In the genomic region with DNA sequence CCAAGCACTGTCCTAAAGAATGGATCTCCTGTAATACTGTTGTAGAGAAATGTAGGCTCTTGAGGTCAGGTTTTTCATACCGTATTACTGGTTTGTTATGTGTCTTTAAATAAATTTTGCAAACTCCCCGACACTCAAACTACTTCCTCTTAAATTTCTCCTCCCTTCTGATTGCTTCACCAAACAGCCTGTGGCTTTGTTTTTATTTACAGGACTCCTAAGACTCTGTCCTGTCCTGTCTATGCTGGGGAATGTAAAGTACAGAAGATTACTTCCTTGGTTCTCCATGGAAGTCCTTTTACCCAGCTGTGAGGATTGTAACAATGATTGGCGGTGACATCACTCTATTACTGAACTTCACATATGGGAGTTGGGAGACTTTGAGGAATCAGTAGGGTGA, we compare ENCODE assay signal across 21 cellular contexts.
"Had no signal": no experiment of that assay in that cellular context is flagged by ENCODE, and none has a peak within 500 bp of the region (broad histone marks: within the 10 kb centered on the region; RNA-seq: fewer than 3 reads in every experiment).

No MANE protein-coding gene starts in this region.

- H3K27ac Mint-ChIP-seq: endodermal cell; memory B cell; naive B cell; stimulated activated naive B cell treated with anti-CD40 and anti-IgM and Interleukin-4, amounts not matched to agents 10 μg/mL and 1 μg/mL and 100 μg/mL, for 72 hours; stimulated activated naive CD8-positive, alpha-beta T cell treated with anti-CD3 and anti-CD28 coated beads, Interleukin-15, amount 100 ng/mL, for 72 hours had no signal

- H3K4me3 ChIP-seq: coronary artery, heart right ventricle, left lung, lower lobe of right lung, ovary, right atrium auricular region, sigmoid colon, skin epidermis, testis, tibial nerve, upper lobe of right lung, vagina had no signal

- H3K4me1 ChIP-seq: heart right ventricle, left lung, lower lobe of right lung, right atrium auricular region, upper lobe of right lung, vagina had no signal

- H3K36me3 ChIP-seq: heart right ventricle, left lung, lower lobe of right lung, ovary, right atrium auricular region, sigmoid colon, tibial nerve, upper lobe of right lung, vagina had no signal

- H3K4me1 Mint-ChIP-seq: memory B cell; naive B cell; stimulated activated naive B cell treated with anti-CD40 and anti-IgM and Interleukin-4, amounts not matched to agents 10 μg/mL and 1 μg/mL and 100 μg/mL, for 72 hours; stimulated activated naive CD8-positive, alpha-beta T cell treated with anti-CD3 and anti-CD28 coated beads, Interleukin-15, amount 100 ng/mL, for 72 hours had no signal

- H3K27me3 Mint-ChIP-seq: memory B cell; naive B cell; stimulated activated naive B cell treated with anti-CD40 and anti-IgM and Interleukin-4, amounts not matched to agents 10 μg/mL and 1 μg/mL and 100 μg/mL, for 72 hours had no signal

- H3K27me3 ChIP-seq: left lung, ovary, right atrium auricular region, sigmoid colon, testis, tibial nerve, upper lobe of right lung, vagina had no signal

- DNase-seq: effector CD4-positive, alpha-beta T cell; endodermal cell; heart right ventricle; hypothalamus; left lung; lower lobe of right lung; naive B cell; ovary; sigmoid colon; stimulated activated CD4-positive, alpha-beta T cell treated with anti-CD3 and anti-CD28 coated beads, Interleukin-2, amount 100 ng/mL, for 24 hours; stimulated activated CD4-positive, alpha-beta T cell treated with anti-CD3 and anti-CD28 coated beads, Interleukin-4, amount 100 ng/mL, for 4 hours; stimulated activated naive B cell treated with anti-CD40 and anti-IgM and Interleukin-4, amounts not matched to agents 10 μg/mL and 1 μg/mL and 100 μg/mL, for 72 hours; stimulated activated naive CD8-positive, alpha-beta T cell treated with anti-CD3 and anti-CD28 coated beads, Interleukin-15, amount 100 ng/mL, for 72 hours; testis; upper lobe of right lung had no signal

- H3K27ac ChIP-seq: coronary artery, heart right ventricle, left lung, lower lobe of right lung, ovary, right atrium auricular region, sigmoid colon, skin epidermis, testis, upper lobe of right lung, vagina had no signal

- ATAC-seq: heart right ventricle; left lung; lower lobe of right lung; stimulated activated naive B cell treated with anti-CD40 and anti-IgM and Interleukin-4, amounts not matched to agents 10 μg/mL and 1 μg/mL and 100 μg/mL, for 72 hours; stimulated activated naive CD8-positive, alpha-beta T cell treated with anti-CD3 and anti-CD28 coated beads, Interleukin-15, amount 100 ng/mL, for 72 hours; upper lobe of right lung had no signal

- H3K4me3 Mint-ChIP-seq: endodermal cell; memory B cell; naive B cell; stimulated activated naive B cell treated with anti-CD40 and anti-IgM and Interleukin-4, amounts not matched to agents 10 μg/mL and 1 μg/mL and 100 μg/mL, for 72 hours; stimulated activated naive CD8-positive, alpha-beta T cell treated with anti-CD3 and anti-CD28 coated beads, Interleukin-15, amount 100 ng/mL, for 72 hours had no signal

- H3K9me3 ChIP-seq: heart right ventricle, left lung, lower lobe of right lung, ovary, right atrium auricular region, sigmoid colon, testis, tibial nerve, upper lobe of right lung, vagina had no signal

- H3K36me3 Mint-ChIP-seq: memory B cell; naive B cell; stimulated activated naive B cell treated with anti-CD40 and anti-IgM and Interleukin-4, amounts not matched to agents 10 μg/mL and 1 μg/mL and 100 μg/mL, for 72 hours had no signal
